1 cellular context compared by ENCODE assay signal in genomic region chr17:48576479-48577309, GRCh38.
A peak's percentile ranks its signal among the peaks of the same experiment; 100 is the strongest.
TF ChIP-seq lines count a peak whose summit lies in the region.

No MANE protein-coding gene starts in this region.

TF ChIP-seq in H1, 55 proteins besides CTCF, POLR2A, EP300 and RAD21:
- peak; percentile 77 for TF ChIP-seq EZH2 (IDR thresholded peaks at IDR 0.05; ENCODE audit: low read depth, low read length, severe bottlenecking)
- TF ChIP-seq ATF2 (IDR thresholded peaks at IDR 0.05; ENCODE audit: low read length) = no peak
- no peak for TF ChIP-seq HDAC2 (IDR thresholded peaks at IDR 0.05; ENCODE audit: borderline replicate concordance in 1 of 2, low read depth in 2 of 2, low read length in 2 of 2)
- peak; percentile 93 for TF ChIP-seq CTBP2 (IDR thresholded peaks at IDR 0.05; ENCODE audit: borderline replicate concordance, insufficient read depth, insufficient read length, low read length)
- TF ChIP-seq EGR1 (IDR thresholded peaks at IDR 0.05; ENCODE audit: borderline replicate concordance, low read depth, low read length) = 0 out of 2 replicates have a peak, but pooled peaks have one; percentile 22
- peak; percentile 57; the same call in 1 of the 2 replicates for TF ChIP-seq SUZ12 (IDR thresholded peaks at IDR 0.05; ENCODE audit: low read length)
- TF ChIP-seq TCF12 (IDR thresholded peaks at IDR 0.05; ENCODE audit: low read depth, low read length) = no peak
- no peak for TF ChIP-seq CHD7 (IDR thresholded peaks at IDR 0.05; ENCODE audit: insufficient replicate concordance, low read length)
- no peak for TF ChIP-seq SP4 (IDR thresholded peaks at IDR 0.05; ENCODE audit: low read length)
- no peak for TF ChIP-seq SP2 (IDR thresholded peaks at IDR 0.05; ENCODE audit: low read length)
- TF ChIP-seq SP1 (IDR thresholded peaks at IDR 0.05; ENCODE audit: low read depth, low read length) = no peak
- no peak for TF ChIP-seq POU5F1 (IDR thresholded peaks at IDR 0.05; ENCODE audit: low read depth, low read length)
- TF ChIP-seq SAP30 (IDR thresholded peaks at IDR 0.05; ENCODE audit: insufficient read depth, insufficient replicate concordance, low read length) = no peak
- no peak for TF ChIP-seq KDM1A (IDR thresholded peaks at IDR 0.05; ENCODE audit: borderline replicate concordance, low read length)
- peak; percentile 91 for TF ChIP-seq RNF2 (IDR thresholded peaks at IDR 0.05; ENCODE audit: borderline replicate concordance, low read depth, low read length, missing control alignments, poor library complexity, severe bottlenecking)
